19 cellular contexts compared by ENCODE assay signal in the genomic region with DNA sequence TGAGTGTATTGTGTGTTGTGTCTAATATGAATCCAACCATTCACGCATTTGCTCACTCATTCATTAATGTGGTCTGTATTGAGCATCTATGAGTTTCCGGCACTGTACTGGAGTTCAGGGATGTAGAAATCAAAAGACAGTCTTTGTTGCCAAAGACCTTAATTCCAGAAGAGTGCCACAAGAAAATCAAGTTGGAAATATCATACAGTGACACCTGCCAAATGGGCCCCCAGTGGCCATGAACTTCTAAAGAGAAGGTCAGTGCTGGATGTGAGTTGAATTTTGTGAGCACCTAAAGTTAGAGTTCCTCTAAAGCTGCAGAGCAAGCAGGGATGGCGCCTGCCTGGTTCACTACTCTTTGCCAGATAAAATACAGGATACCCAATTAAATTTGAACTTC.
DNase-seq lines count a peak whose midpoint lies in the region; ATAC-seq, FAIRE-seq and TF ChIP-seq lines count a peak whose summit lies in the region.
"Had no signal": no experiment of that assay in that cellular context is flagged by ENCODE, and none has a peak within 500 bp of the region (broad histone marks: within the 10 kb centered on the region; RNA-seq: fewer than 3 reads in every experiment).

No MANE protein-coding gene starts in this region.

- TF ChIP-seq CTCF in VCaP (conservative IDR thresholded peaks at IDR 0.05): no peak
- TF ChIP-seq CTCF in bronchial epithelial cell (IDR thresholded peaks at IDR 0.05; ENCODE audit: insufficient read depth, low read length, severe bottlenecking): no peak
- peak; percentile 96 for TF ChIP-seq CTCF in subcutaneous adipose tissue (IDR thresholded peaks at IDR 0.05; ENCODE audit: low read depth)

- no peak overlapping the region for H3K4me3 ChIP-seq in bronchial epithelial cell (ENCODE audit: low read depth, low read length)
- H3K4me3 ChIP-seq: GM23248 had no signal

- ATAC-seq in GM21390 (IDR thresholded peaks at IDR 0.05; ENCODE audit: unreplicated experiment) (no peak), HG02852 (IDR thresholded peaks at IDR 0.05; ENCODE audit: unreplicated experiment) (no peak)
- ATAC-seq: HCT116 had no signal

- FAIRE-seq in bronchial epithelial cell (lab: Jason Lieb, UNC): peak; percentile 62
- FAIRE-seq: GM12892 had no signal

- in situ Hi-C loops in SK-MEL-5 (cut with HindIII; ENCODE audit: low pct_unique_long_range_greater_than_20kb, low sequenced_read_pairs): no loop called here

- H3K27ac ChIP-seq in VCaP: peak overlapping the region; percentile 62

- H3K36me3 ChIP-seq in bronchial epithelial cell (ENCODE audit: control insufficient read depth, insufficient read depth, low read length): no peaks in the 10 kb centered on the region

- no peaks in the 10 kb centered on the region for H3K27me3 ChIP-seq in bronchial epithelial cell (ENCODE audit: control insufficient read depth, insufficient read depth, low read length)

- peak; percentile 22 for DNase-seq in SK-MEL-5 (ENCODE audit: low read depth, low spot score)
- no peak for DNase-seq in bronchial epithelial cell (ENCODE audit: low read depth)
- no peak for DNase-seq in NCI-H1436 treated with DMSO at 0.1 percent for 48 hours (lab: John Stamatoyannopoulos, UW)
- DNase-seq in activated CD4-positive, alpha-beta T cell treated with anti-CD3 and anti-CD28 coated beads, Interleukin-2, amount 50 U/mL, for 48 hours: no peak
- DNase-seq: C1 segment of cervical spinal cord; Calu3; CD4-positive, alpha-beta memory T cell; COR-L47; DMS53; DMS79 treated with DMSO at 0.1 percent for 48 hours; GF-D8; GM23248; H9 had no signal
